ENCODE assay signal across 14 cellular contexts in the genomic region with DNA sequence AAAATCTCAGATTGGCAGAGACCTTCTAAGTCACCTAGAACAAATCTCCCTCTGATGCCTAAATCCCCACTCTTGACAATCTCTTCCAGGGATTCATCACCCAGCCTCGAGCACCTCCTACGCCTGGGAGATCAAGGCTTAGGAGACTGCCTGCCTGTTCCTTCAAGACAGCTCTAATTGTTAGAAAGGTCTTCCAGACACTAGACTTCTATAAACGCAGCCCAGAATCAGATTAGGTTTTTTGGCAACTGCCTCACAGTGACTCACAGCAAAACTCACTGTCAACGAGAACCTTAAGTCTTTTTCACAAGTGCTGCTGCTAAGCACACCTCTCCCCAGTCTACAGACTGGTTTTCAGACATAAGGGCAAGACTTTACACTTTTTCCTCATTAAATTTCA. TPM values are rescaled to one million over a fixed set of nuclear protein-coding genes. Genes with fewer than 3 reads are reported as not detected.
DNase-seq lines count a peak whose midpoint lies in the region; ATAC-seq lines count a peak whose summit lies in the region.
"Had no signal": no experiment of that assay in that cellular context is flagged by ENCODE, and none has a peak within 500 bp of the region (broad histone marks: within the 10 kb centered on the region; RNA-seq: fewer than 3 reads in every experiment).

No MANE protein-coding gene starts in this region.

- no peak for ATAC-seq in HG03439 (IDR thresholded peaks at IDR 0.05; ENCODE audit: unreplicated experiment)
- ATAC-seq: activated CD4-positive, CD25-positive, alpha-beta regulatory T cell treated with anti-CD3 and anti-CD28 coated beads, Interleukin-2, amount 50 U/mL, for 24 hours had no signal

- no peaks in the 10 kb centered on the region for H3K36me3 ChIP-seq in MG63
- H3K36me3 ChIP-seq: transverse colon had no signal

- no peaks in the 10 kb centered on the region for H3K9me3 ChIP-seq in MG63
- H3K9me3 ChIP-seq: transverse colon had no signal

- H3K27me3 ChIP-seq in MG63, result no peaks in the 10 kb centered on the region
- H3K27me3 ChIP-seq: transverse colon had no signal

- DNase-seq in AG08395 (ENCODE audit: low spot score) (peak; percentile 68), MG63 (peak; percentile 60), T47D (ENCODE audit: low read depth in 1 of 2, low spot score in 1 of 2) (peak; percentile 69 to 71), islet precursor cell (peak; percentile 81), G401 (ENCODE audit: low spot score) (no peak), T-helper 9 cell (no peak), COLO668 (lab: John Stamatoyannopoulos, UW; ENCODE audit: unreplicated experiment) (no peak)
- DNase-seq: activated T-cell treated with anti-CD3 and anti-CD28 coated beads, Interleukin-2, amount 50 U/mL, for 48 hours; NCI-H2029; NK-92 treated with Interleukin-12 subunit alpha and Interleukin-12 subunit beta, amount 100 ng/mL, for 24 hours; stimulated activated CD4-positive, alpha-beta T cell treated with anti-CD3 and anti-CD28 coated beads, Interleukin-12 subunit alpha, Interleukin-12 subunit beta, amount 100 ng/mL, for 4 hours; transverse colon had no signal

- in situ Hi-C loops in T47D (cut with HindIII; ENCODE audit: low pct_unique_long_range_greater_than_20kb, low sequenced_read_pairs), result no loop called here
- in situ Hi-C loops in G401 (cut with HindIII; ENCODE audit: low sequenced_read_pairs), result no loop called here

- no peak overlapping the region for H3K4me3 ChIP-seq in MG63
- H3K4me3 ChIP-seq: transverse colon had no signal

RNA-seq across cellular contexts. Expression of a gene that starts 23.1 kb away (rescaled TPM):
- 0.07 and 0.25 TPM in 2 replicates for total RNA-seq in MG63 (2014; rRNA removed; shearing (Covaris generic); ENCODE audit: low replicate concordance)
- 0.18 and 0.37 TPM in 2 replicates for total RNA-seq in G401 (2014; rRNA removed; shearing (Covaris generic))

Comparison
In these comparisons a context has a peak if more than half of its experiments do, and no peak if none do; other contexts are left out.
1. DNase-seq: peak in AG08395 (single experiment), MG63 (single experiment), T47D (2 of 2) and islet precursor cell (single experiment); none in G401 (single experiment), T-helper 9 cell (single experiment) and COLO668 (single experiment).